ENCODE assay signal across 35 cellular contexts in genomic region chrX:22520128-22520828, GRCh38.
A peak's percentile ranks its signal among the peaks of the same experiment; 100 is the strongest.
DNase-seq lines count a peak whose midpoint lies in the region; ATAC-seq, FAIRE-seq and TF ChIP-seq lines count a peak whose summit lies in the region.
"Had no signal": no experiment of that assay in that cellular context is flagged by ENCODE, and none has a peak within 500 bp of the region (broad histone marks: within the 10 kb centered on the region; RNA-seq: fewer than 3 reads in every experiment).

No MANE protein-coding gene starts in this region.

- BruUV-seq in PC-3 (replicated peaks; lab: Mats Ljungman, UMichigan), result TSS peak; percentile 51

- peak; percentile 85 for DNase-seq in PC-3
- DNase-seq in dermis microvascular lymphatic vessel endothelial cell (ENCODE audit: low read depth in 2 of 2), result peak; percentile 28 to 79
- DNase-seq in kidney tubule cell (ENCODE audit: low spot score), result peak; percentile 83
- no peak for DNase-seq in GM12892 (ENCODE audit: insufficient read length)
- DNase-seq in activated T-cell treated with anti-CD3 and anti-CD28 coated beads, Interleukin-2, amount 50 U/mL, for 1 hour, result no peak
- no peak for DNase-seq in GM20000 (ENCODE audit: low spot score)
- DNase-seq: ACHN; activated CD4-positive, alpha-beta T cell treated with anti-CD3 and anti-CD28 coated beads, Interleukin-2, amount 10 ng/mL, durations not matched to agents 24 days and 14 days; activated gamma-delta T cell; activated naive CD8-positive, alpha-beta T cell treated with anti-CD3 and anti-CD28 coated beads, Interleukin-2, amount 10 ng/mL, durations not matched to agents 7 days and 5 days; activated T-cell treated with anti-CD3 and anti-CD28 coated beads, Interleukin-2, amount 50 U/mL, for 24 hours; BE2C; central memory CD4-positive, alpha-beta T cell; DMS53; dorsolateral prefrontal cortex; GOT3; heart left ventricle; IMR-90; left colon; MM.1S; NCI-H1417; NCI-H2029 treated with DMSO at 0.1 percent for 48 hours; NCI-H345; NCI-H82; right lobe of liver; stimulated activated CD4-positive, alpha-beta T cell treated with anti-CD3 and anti-CD28 coated beads, Interleukin-12 subunit alpha, Interleukin-12 subunit beta, amount 100 ng/mL, for 4 hours; stimulated activated CD4-positive, alpha-beta T cell treated with anti-CD3 and anti-CD28 coated beads, Interleukin-4, amount 100 ng/mL, for 1 hour; upper lobe of right lung; WERI-Rb-1 had no signal

- peak overlapping the region; percentile 49; the same call in 1 of the 2 replicates for H2AFZ ChIP-seq in PC-3 (ENCODE audit: low read length)
- H2AFZ ChIP-seq: neural progenitor cell had no signal

- H3F3A ChIP-seq in PC-3 (ENCODE audit: low read length, unreplicated experiment), result no peaks in the 10 kb centered on the region

- no peaks in the 10 kb centered on the region for H3K9me3 ChIP-seq in PC-3 (ENCODE audit: low read length)
- H3K9me3 ChIP-seq: ascending aorta, BE2C, right lobe of liver, upper lobe of right lung had no signal

- no peak overlapping the region for H3K4me3 ChIP-seq in PC-3 (ENCODE audit: low read length)
- H3K4me3 ChIP-seq: ascending aorta, dorsolateral prefrontal cortex, heart left ventricle, neural progenitor cell, right lobe of liver, upper lobe of right lung had no signal

- peak overlapping the region; percentile 34 for H3K9ac ChIP-seq in PC-3 (ENCODE audit: low read length)
- H3K9ac ChIP-seq: neural progenitor cell had no signal

- no peak for FAIRE-seq in GM12892 (lab: Jason Lieb, UNC)
- FAIRE-seq: GM18507 had no signal

- no peaks in the 10 kb centered on the region for H3K36me3 ChIP-seq in PC-3 (ENCODE audit: low read depth, low read length)
- H3K36me3 ChIP-seq: ascending aorta, BE2C, heart left ventricle, neural progenitor cell, right lobe of liver, upper lobe of right lung, WERI-Rb-1 had no signal

- H3K4me2 ChIP-seq in PC-3 (ENCODE audit: low read length), result peak overlapping the region; percentile 47
- H3K4me2 ChIP-seq: neural progenitor cell had no signal

- peak; percentile 44 for ATAC-seq in GM18870 (IDR thresholded peaks at IDR 0.05; ENCODE audit: unreplicated experiment)
- peak; percentile 98 for ATAC-seq in PC-3
- ATAC-seq in GM18907 (IDR thresholded peaks at IDR 0.05; ENCODE audit: unreplicated experiment), result no peak
- ATAC-seq: heart left ventricle, left colon, right lobe of liver, Right ventricle myocardium inferior, upper lobe of right lung had no signal

- CTCF ChIA-PET in PC-3 (lab: Charles Lee), result no interaction called here

- TF ChIP-seq POLR2A in GM12892 (IDR thresholded peaks at IDR 0.05; ENCODE audit: low read depth, low read length), result no peak

- peak overlapping the region; percentile 84 for H3K27ac ChIP-seq in PC-3 (ENCODE audit: low read length)
- H3K27ac ChIP-seq: ascending aorta, dorsolateral prefrontal cortex, heart left ventricle, neural progenitor cell, right lobe of liver, upper lobe of right lung, WERI-Rb-1 had no signal

- no peaks in the 10 kb centered on the region for H4K20me1 ChIP-seq in PC-3 (ENCODE audit: low read length)

- H3K4me1 ChIP-seq in PC-3 (ENCODE audit: insufficient read depth, low read length), result peaks cover 25% of the 10 kb centered on the region
- H3K4me1 ChIP-seq: ascending aorta, BE2C, heart left ventricle, neural progenitor cell, right lobe of liver, upper lobe of right lung had no signal

- H3K9me2 ChIP-seq in PC-3 (replicated peaks; ENCODE audit: low read length), result no peaks in the 10 kb centered on the region

- TF ChIP-seq CTCF in PC-3 (conservative IDR thresholded peaks at IDR 0.05; ENCODE audit: low read depth, low read length), result no peak
- no peak for TF ChIP-seq CTCF in GM20000 (IDR thresholded peaks at IDR 0.05; ENCODE audit: extremely low read depth, missing control alignments)

- POLR2A ChIA-PET in PC-3 (lab: Charles Lee; ENCODE audit: unreplicated experiment), result interaction anchor here (0.5 kb wide), 1 partner anchor 592 kb away, joined by 3 read pairs; no protein-coding TSS in a partner anchor

- no peaks in the 10 kb centered on the region for H3K79me2 ChIP-seq in PC-3 (ENCODE audit: low read length)

- intact Hi-C loops in PC-3 (cut with micrococcal nuclease), result loop anchor here (10.0 kb wide), 2 partner anchors 145 to 205 kb away; no protein-coding TSS in a partner anchor

- no peaks in the 10 kb centered on the region for H3K27me3 ChIP-seq in PC-3 (ENCODE audit: low read length)
- H3K27me3 ChIP-seq: ascending aorta, BE2C, heart left ventricle, neural progenitor cell, right lobe of liver, upper lobe of right lung had no signal

Comparison
In these comparisons a context has a peak if more than half of its experiments do, and no peak if none do; other contexts are left out.
1. DNase-seq: peak in PC-3 (single experiment), dermis microvascular lymphatic vessel endothelial cell (2 of 2) and kidney tubule cell (single experiment); none in GM12892 (single experiment), activated T-cell treated with anti-CD3 and anti-CD28 coated beads, Interleukin-2, amount 50 U/mL, for 1 hour (single experiment) and GM20000 (single experiment).